ENCODE assay signal across 22 cellular contexts in the genomic region with DNA sequence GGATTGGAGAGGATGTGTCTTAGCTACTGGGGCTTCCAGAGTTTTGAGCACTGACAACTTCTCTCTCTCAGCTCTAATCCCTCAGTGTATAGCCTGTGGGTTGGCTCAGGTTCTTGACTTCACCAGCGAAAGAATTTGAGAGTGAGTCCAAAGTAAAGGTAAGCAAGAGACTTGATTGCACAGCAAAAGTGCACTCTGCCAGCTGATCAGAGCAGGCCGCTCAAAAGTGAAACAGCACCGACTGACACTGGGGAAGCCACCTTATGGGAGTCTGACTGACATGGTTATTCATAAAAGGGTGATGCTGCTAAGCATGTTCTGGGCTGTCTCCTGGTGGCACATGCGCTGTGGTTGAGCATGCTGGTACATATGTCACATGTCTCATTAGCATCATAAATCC.
DNase-seq lines count a peak whose midpoint lies in the region; ATAC-seq, FAIRE-seq and TF ChIP-seq lines count a peak whose summit lies in the region.
"Had no signal": no experiment of that assay in that cellular context is flagged by ENCODE, and none has a peak within 500 bp of the region (broad histone marks: within the 10 kb centered on the region; RNA-seq: fewer than 3 reads in every experiment).

No MANE protein-coding gene starts in this region.

- H3K27me3 ChIP-seq in right lobe of liver (no peaks in the 10 kb centered on the region), HepG2 (ENCODE audit: control insufficient read depth in 1 of 2, insufficient read depth in 2 of 2, low read length in 2 of 2) (no peaks in the 10 kb centered on the region), RWPE2 (ENCODE audit: insufficient read depth, poor library complexity, severe bottlenecking) (no peaks in the 10 kb centered on the region), aorta (ENCODE audit: control insufficient read depth in 1 of 2, insufficient read depth in 2 of 2, low read length in 1 of 2) (no peaks in the 10 kb centered on the region)
- H3K27me3 ChIP-seq: BLaER1 treated with 17β-estradiol and CSF1 and Interleukin-3, amounts not matched to agents 10 nM and 100 nM had no signal

- TF ChIP-seq POLR2A in right lobe of liver (IDR thresholded peaks at IDR 0.05) (no peak), HepG2 (IDR thresholded peaks at IDR 0.05; ENCODE audit: insufficient read depth in 1 of 2, low read depth in 2 of 2, low read length in 2 of 2) (no peak)

- no peaks in the 10 kb centered on the region for H3K36me3 ChIP-seq in right lobe of liver
- no peaks in the 10 kb centered on the region for H3K36me3 ChIP-seq in HepG2 (replicated peaks in 1 of 2; ENCODE audit: control insufficient read depth in 1 of 2, insufficient read depth in 2 of 2, low read length in 2 of 2)
- H3K36me3 ChIP-seq in RWPE2 (ENCODE audit: low read depth) = no peaks in the 10 kb centered on the region
- no peaks in the 10 kb centered on the region for H3K36me3 ChIP-seq in aorta (ENCODE audit: control insufficient read depth in 1 of 2, insufficient read depth in 2 of 2, low read length in 1 of 2)
- H3K36me3 ChIP-seq: BLaER1 treated with 17β-estradiol and CSF1 and Interleukin-3, amounts not matched to agents 10 nM and 100 nM had no signal

- in situ Hi-C loops in HepG2 (cut with HindIII; ENCODE audit: extremely low pct_ligation_motif_present, low pct_unique_long_range_greater_than_20kb) = no loop called here

- no TSS peak for BruUV-seq in HepG2 (replicated peaks; lab: Mats Ljungman, UMichigan)

- H3K9me3 ChIP-seq in right lobe of liver = no peaks in the 10 kb centered on the region
- peaks cover 96% of the 10 kb centered on the region for H3K9me3 ChIP-seq in HepG2 (ENCODE audit: low read length)
- H3K9me3 ChIP-seq in RWPE2 (ENCODE audit: severe bottlenecking) = no peaks in the 10 kb centered on the region
- H3K9me3 ChIP-seq in aorta (ENCODE audit: control insufficient read depth, low read length) = peaks cover 3% of the 10 kb centered on the region
- H3K9me3 ChIP-seq: Caco-2 had no signal

- DNase-seq in right lobe of liver (peak in 2 of 3 donors; percentile 20 to 63), HepG2 (ENCODE audit: low spot score) (no peak), RWPE2 (ENCODE audit: low spot score) (no peak), left lobe of liver (ENCODE audit: low spot score) (peak; percentile 62), aorta (no peak), HUDEP-2 (lab: John Stamatoyannopoulos, UW; ENCODE audit: unreplicated experiment in 76 of 76) (no peak), omental fat pad (ENCODE audit: low spot score) (no peak)
- DNase-seq: AML-193; Caco-2; Calu3; CD4-positive, alpha-beta T cell; CD8-positive, alpha-beta T cell; DMS79 treated with DMSO at 0.1 percent for 48 hours; GF-D8 had no signal

- H3K4me3 ChIP-seq in right lobe of liver = no peak overlapping the region
- no peak overlapping the region for H3K4me3 ChIP-seq in HepG2 (replicated peaks in 1 of 3; ENCODE audit: insufficient read depth in 1 of 3, low read depth in 2 of 3, low read length in 3 of 3)
- no peak overlapping the region for H3K4me3 ChIP-seq in RWPE2 (ENCODE audit: severe bottlenecking)
- H3K4me3 ChIP-seq in aorta (ENCODE audit: low read length in 2 of 2) = no peak overlapping the region
- H3K4me3 ChIP-seq: A549; BLaER1 treated with 17β-estradiol and CSF1 and Interleukin-3, amounts not matched to agents 10 nM and 100 nM had no signal

- H3K27ac ChIP-seq in right lobe of liver (no peak overlapping the region), HepG2 (ENCODE audit: extremely low read length, insufficient read depth, low read length) (no peak overlapping the region), RWPE2 (ENCODE audit: poor library complexity, severe bottlenecking) (no peak overlapping the region), aorta (ENCODE audit: low read depth in 1 of 2, low read length in 2 of 2) (no peak overlapping the region)
- H3K27ac ChIP-seq: 22Rv1; A549; BLaER1 treated with 17β-estradiol and CSF1 and Interleukin-3, amounts not matched to agents 10 nM and 100 nM; C4-2B had no signal

- TF ChIP-seq EP300 in HepG2 (IDR thresholded peaks at IDR 0.05; ENCODE audit: low read depth in 2 of 2, low read length in 2 of 2) (no peak), HepG2 (CRISPR knock-in tag; IDR thresholded peaks at IDR 0.05; ENCODE audit: borderline replicate concordance) (no peak)

- H2AFZ ChIP-seq in HepG2 (ENCODE audit: low read length) = no peak overlapping the region

- POLR2A ChIA-PET in HepG2 (lab: Yijun Ruan, JAX) = no interaction called here

- no peak overlapping the region for H3K4me2 ChIP-seq in HepG2 (ENCODE audit: low read depth, low read length)
- H3K4me2 ChIP-seq: A549; BLaER1 treated with 17β-estradiol and CSF1 and Interleukin-3, amounts not matched to agents 10 nM and 100 nM had no signal

- no peak for FAIRE-seq in HepG2 (lab: Jason Lieb, UNC)
- FAIRE-seq: A549, D721Med, G401.6, GM12891 had no signal

- 53% methylated on average over 2 of the region's 4 CpGs for WGBS in right lobe of liver (ENCODE audit: insufficient coverage, low coverage, low lambda C conversion rate, missing lambda C conversion rate)
- 26% methylated on average over 4 of the region's 4 CpGs for WGBS in HepG2 (ENCODE audit: low lambda C conversion rate)
- WGBS in aorta, 2 donors = 81 to 86% methylated on average over 4 of the region's 4 CpGs

- H3K4me1 ChIP-seq in right lobe of liver (peaks cover 0 to 9% (median 0%) of the 10 kb centered on the region in 4 donors), HepG2 (ENCODE audit: insufficient read depth, low read length) (no peaks in the 10 kb centered on the region), RWPE2 (ENCODE audit: insufficient read depth, poor library complexity, severe bottlenecking) (no peaks in the 10 kb centered on the region), aorta (ENCODE audit: control insufficient read depth in 1 of 2, insufficient read depth in 2 of 2, low read length in 2 of 2) (no peaks in the 10 kb centered on the region)
- H3K4me1 ChIP-seq: A549; BLaER1 treated with 17β-estradiol and CSF1 and Interleukin-3, amounts not matched to agents 10 nM and 100 nM; Caco-2 had no signal

- ATAC-seq in right lobe of liver (peak; percentile 59 to 88 (median 75)), HepG2 (no peak), RWPE2 (ENCODE audit: low read depth) (peak; percentile 23; the same call in 2 of the 3 replicates), left lobe of liver (peak; percentile 99), aorta (ENCODE audit: low FRiP score) (peak; percentile 26), HG03045 (IDR thresholded peaks at IDR 0.05; ENCODE audit: unreplicated experiment) (no peak), omental fat pad (ENCODE audit: low FRiP score) (no peak)
- ATAC-seq: A549; CD8-positive, alpha-beta T cell had no signal

- TF ChIP-seq RAD21 in HepG2 (CRISPR knock-in tag; IDR thresholded peaks at IDR 0.05) = no peak

- H4K20me1 ChIP-seq in HepG2 (ENCODE audit: insufficient read depth, low read length) = no peaks in the 10 kb centered on the region
- H4K20me1 ChIP-seq: BLaER1 treated with 17β-estradiol and CSF1 and Interleukin-3, amounts not matched to agents 10 nM and 100 nM had no signal

- no peak for TF ChIP-seq CTCF in right lobe of liver (IDR thresholded peaks at IDR 0.05)
- TF ChIP-seq CTCF in HepG2 (CRISPR knock-in tag; IDR thresholded peaks at IDR 0.05) = no peak
- TF ChIP-seq CTCF in RWPE2 (IDR thresholded peaks at IDR 0.05; ENCODE audit: poor library complexity, severe bottlenecking) = no peak
- TF ChIP-seq CTCF in omental fat pad (IDR thresholded peaks at IDR 0.05) = no peak

- no peaks in the 10 kb centered on the region for H3K79me2 ChIP-seq in HepG2 (ENCODE audit: insufficient read depth, low read length)

- no peak overlapping the region for H3K9ac ChIP-seq in HepG2 (ENCODE audit: insufficient read depth, low read depth, low read length)
- H3K9ac ChIP-seq: BLaER1 treated with 17β-estradiol and CSF1 and Interleukin-3, amounts not matched to agents 10 nM and 100 nM had no signal

- CTCF ChIA-PET in HepG2 (lab: Yijun Ruan, JAX; ENCODE audit: low intra/inter-chr PET ratio, low total read pairs) = no interaction called here

- intact Hi-C loops in right lobe of liver (cut with DNase I) = no loop called here
- intact Hi-C loops in HepG2 (cut with micrococcal nuclease; ENCODE audit: unreplicated experiment) = no loop called here
- intact Hi-C loops in aorta (cut with DNase I) = no loop called here

TF ChIP-seq in HepG2, 621 proteins besides CTCF, POLR2A, EP300 and RAD21 (continues in another document):
- TF ChIP-seq CHD2 (IDR thresholded peaks at IDR 0.05; ENCODE audit: low read depth, low read length) = no peak
- no peak for TF ChIP-seq DNMT3B (CRISPR knock-in tag; conservative IDR thresholded peaks at IDR 0.05)
- no peak for TF ChIP-seq ATF7-NPFF (CRISPR knock-in tag; IDR thresholded peaks at IDR 0.05; ENCODE audit: low read depth)
- no peak for TF ChIP-seq SMAD9 (CRISPR knock-in tag; IDR thresholded peaks at IDR 0.05)
- TF ChIP-seq ZFP82 (CRISPR knock-in tag; IDR thresholded peaks at IDR 0.05; ENCODE audit: borderline replicate concordance) = no peak
- TF ChIP-seq ZNF510 (CRISPR knock-in tag; IDR thresholded peaks at IDR 0.05; ENCODE audit: low read depth) = no peak
- no peak for TF ChIP-seq SP140L (CRISPR knock-in tag; IDR thresholded peaks at IDR 0.05; ENCODE audit: borderline replicate concordance)
- TF ChIP-seq ZNF263 (CRISPR knock-in tag; IDR thresholded peaks at IDR 0.05) = no peak
- TF ChIP-seq, protein P1, sequence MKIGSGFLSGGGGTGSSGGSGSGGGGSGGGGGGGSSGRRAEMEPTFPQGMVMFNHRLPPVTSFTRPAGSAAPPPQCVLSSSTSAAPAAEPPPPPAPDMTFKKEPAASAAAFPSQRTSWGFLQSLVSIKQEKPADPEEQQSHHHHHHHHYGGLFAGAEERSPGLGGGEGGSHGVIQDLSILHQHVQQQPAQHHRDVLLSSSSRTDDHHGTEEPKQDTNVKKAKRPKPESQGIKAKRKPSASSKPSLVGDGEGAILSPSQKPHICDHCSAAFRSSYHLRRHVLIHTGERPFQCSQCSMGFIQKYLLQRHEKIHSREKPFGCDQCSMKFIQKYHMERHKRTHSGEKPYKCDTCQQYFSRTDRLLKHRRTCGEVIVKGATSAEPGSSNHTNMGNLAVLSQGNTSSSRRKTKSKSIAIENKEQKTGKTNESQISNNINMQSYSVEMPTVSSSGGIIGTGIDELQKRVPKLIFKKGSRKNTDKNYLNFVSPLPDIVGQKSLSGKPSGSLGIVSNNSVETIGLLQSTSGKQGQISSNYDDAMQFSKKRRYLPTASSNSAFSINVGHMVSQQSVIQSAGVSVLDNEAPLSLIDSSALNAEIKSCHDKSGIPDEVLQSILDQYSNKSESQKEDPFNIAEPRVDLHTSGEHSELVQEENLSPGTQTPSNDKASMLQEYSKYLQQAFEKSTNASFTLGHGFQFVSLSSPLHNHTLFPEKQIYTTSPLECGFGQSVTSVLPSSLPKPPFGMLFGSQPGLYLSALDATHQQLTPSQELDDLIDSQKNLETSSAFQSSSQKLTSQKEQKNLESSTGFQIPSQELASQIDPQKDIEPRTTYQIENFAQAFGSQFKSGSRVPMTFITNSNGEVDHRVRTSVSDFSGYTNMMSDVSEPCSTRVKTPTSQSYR (CRISPR knock-in tag; IDR thresholded peaks at IDR 0.05; ENCODE audit: borderline replicate concordance) = no peak
- TF ChIP-seq TBP (CRISPR knock-in tag; IDR thresholded peaks at IDR 0.05) = no peak
- no peak for TF ChIP-seq ZNF441 (CRISPR knock-in tag; IDR thresholded peaks at IDR 0.05; ENCODE audit: borderline replicate concordance)

Comparison
In these comparisons a context has a peak if more than half of its experiments do, and no peak if none do; other contexts are left out.
1. ATAC-seq: peak in right lobe of liver (4 of 4), RWPE2 (single experiment), left lobe of liver (single experiment) and aorta (single experiment); none in HepG2 (single experiment), HG03045 (single experiment) and omental fat pad (single experiment).
2. DNase-seq: peak in right lobe of liver (2 of 3) and left lobe of liver (single experiment); none in HepG2 (single experiment), RWPE2 (single experiment), aorta (0 of 2), HUDEP-2 (0 of 76) and omental fat pad (single experiment).